In the genomic region with DNA sequence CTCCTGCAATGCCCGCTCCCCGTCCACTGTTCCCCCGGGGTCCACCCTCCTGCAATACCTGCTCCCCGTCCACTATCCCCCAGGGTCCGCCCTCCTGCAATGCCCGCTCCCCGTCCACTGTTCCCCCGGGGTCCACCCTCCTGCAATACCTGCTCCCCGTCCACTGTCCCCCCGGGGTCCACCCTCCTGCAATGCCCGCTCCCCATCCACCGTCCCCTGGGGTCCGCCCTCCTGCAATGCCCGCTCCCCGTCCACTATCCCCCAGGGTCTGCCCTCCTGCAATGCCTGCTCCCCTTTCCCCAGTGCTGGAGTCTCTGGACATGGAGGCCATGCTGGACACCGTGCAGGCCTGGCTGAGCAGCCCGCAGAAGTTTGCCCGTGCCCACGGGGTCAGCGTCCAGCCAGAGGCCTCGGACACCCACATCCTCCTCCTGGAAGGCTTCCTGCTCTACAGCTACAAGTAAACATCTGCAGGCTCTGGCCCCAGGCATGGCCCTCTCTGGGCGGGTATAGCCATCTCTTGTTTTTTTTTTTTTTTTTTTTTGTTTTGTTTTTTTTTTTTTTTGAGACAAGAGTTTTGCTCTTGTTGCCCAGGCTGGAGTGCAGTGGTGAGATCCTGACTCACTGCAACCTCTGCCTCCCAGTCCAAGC, we compare ENCODE assay signal across 1 cellular context.
TF ChIP-seq lines count a peak whose summit lies in the region.

No MANE protein-coding gene starts in this region.

TF ChIP-seq in HEK293T, 16 proteins besides CTCF, POLR2A, EP300 and RAD21:
- peak; percentile 44 for TF ChIP-seq ZNF384 (IDR thresholded peaks at IDR 0.05)
